ENCODE assay signal across 20 cellular contexts in the genomic region with DNA sequence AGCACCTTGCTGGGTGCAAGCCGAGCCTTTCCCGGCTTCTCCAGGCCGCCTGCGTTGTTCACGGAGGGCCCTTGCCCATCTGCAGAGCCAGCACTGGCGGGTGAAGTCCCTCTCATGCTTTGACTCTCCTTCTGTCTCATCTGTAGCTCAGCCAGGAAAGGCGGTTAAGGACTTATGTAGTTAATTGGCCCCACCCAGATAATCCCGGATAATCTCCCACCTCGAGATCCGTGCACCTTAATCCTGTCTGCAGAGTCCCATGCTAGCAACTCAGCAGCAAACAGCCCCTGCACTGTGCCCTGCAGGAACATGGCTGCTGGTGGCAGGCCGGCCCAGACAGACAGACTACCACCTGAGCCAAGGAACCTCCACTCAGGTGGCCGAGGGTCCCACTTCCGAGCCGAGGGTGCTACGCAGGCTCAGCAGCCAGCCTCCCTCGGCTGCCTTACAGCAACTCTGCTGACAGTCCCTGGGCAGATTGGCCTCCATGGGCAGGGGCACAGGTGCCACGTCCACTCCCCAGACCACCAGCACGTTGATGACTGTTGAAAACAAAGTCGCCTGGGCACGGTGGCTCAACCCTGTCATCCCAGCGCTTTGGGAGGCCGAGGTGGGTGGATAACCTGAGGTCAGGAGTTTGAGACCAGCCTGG.
"Had no signal": no experiment of that assay in that cellular context is flagged by ENCODE, and none has a peak within 500 bp of the region (broad histone marks: within the 10 kb centered on the region; RNA-seq: fewer than 3 reads in every experiment).

No MANE protein-coding gene starts in this region.

- H3K4me3 ChIP-seq: coronary artery, dorsolateral prefrontal cortex, esophagus muscularis mucosa, gastrocnemius medialis, pancreas, psoas muscle, spleen, testis, transverse colon had no signal

- H3K27ac ChIP-seq: coronary artery, epithelial cell of prostate, esophagus muscularis mucosa, gastrocnemius medialis, pancreas, psoas muscle, spleen, testis, transverse colon had no signal

- H3K4me1 ChIP-seq: testis had no signal

- DNase-seq: dorsolateral prefrontal cortex; effector CD8-positive, alpha-beta T cell; gastrocnemius medialis; islet precursor cell; mammary epithelial cell; naive thymus-derived CD4-positive, alpha-beta T cell; nephron progenitor cell; psoas muscle; retina; spleen; stimulated activated CD4-positive, alpha-beta T cell treated with anti-CD3 and anti-CD28 coated beads, Interleukin-15, amount 100 ng/mL, for 24 hours; stimulated activated CD4-positive, alpha-beta T cell treated with anti-CD3 and anti-CD28 coated beads, Interleukin-1b, Interleukin-23, amount 100 ng/mL, for 48 hours; stimulated activated CD4-positive, alpha-beta T cell treated with anti-CD3 and anti-CD28 coated beads, Interleukin-4, amount 100 ng/mL, for 24 hours; stimulated activated naive CD8-positive, alpha-beta T cell treated with anti-CD3 and anti-CD28 coated beads, Interleukin-15, amount 100 ng/mL, for 72 hours; testis; transverse colon had no signal

- H3K27me3 ChIP-seq: dorsolateral prefrontal cortex, esophagus muscularis mucosa, gastrocnemius medialis, pancreas, spleen, testis, transverse colon had no signal

- H3K36me3 ChIP-seq: esophagus muscularis mucosa, gastrocnemius medialis, pancreas, transverse colon had no signal

- H3K9me3 ChIP-seq: esophagus muscularis mucosa, gastrocnemius medialis, pancreas, psoas muscle, testis, transverse colon had no signal
